10 cellular contexts compared by ENCODE assay signal in the genomic region with DNA sequence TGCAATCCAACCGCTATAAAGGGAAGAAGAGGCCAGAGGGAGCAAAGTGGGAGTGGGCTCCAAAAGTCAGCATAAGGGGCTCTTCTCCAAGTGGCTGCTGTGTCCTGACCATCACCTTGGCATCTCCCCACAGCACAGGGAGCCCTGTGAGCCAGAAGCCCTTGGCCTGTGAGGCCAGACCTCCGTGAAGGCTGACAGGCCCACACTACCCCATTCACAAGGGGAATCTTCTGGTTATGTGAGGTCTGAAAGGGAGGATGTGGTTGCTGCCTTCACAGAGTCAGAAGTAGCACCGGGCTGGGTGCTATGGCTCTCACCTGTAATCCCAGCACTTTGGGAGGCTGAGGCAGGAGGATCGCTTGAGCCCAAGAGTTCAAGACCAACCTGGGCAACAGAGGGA. TPM values are rescaled to one million over a fixed set of nuclear protein-coding genes. Genes with fewer than 3 reads are reported as not detected.
DNase-seq lines count a peak whose midpoint lies in the region; ATAC-seq and TF ChIP-seq lines count a peak whose summit lies in the region.
"Had no signal": no experiment of that assay in that cellular context is flagged by ENCODE, and none has a peak within 500 bp of the region (broad histone marks: within the 10 kb centered on the region; RNA-seq: fewer than 3 reads in every experiment).

No MANE protein-coding gene starts in this region.

- H3K27me3 ChIP-seq in CD8-positive, alpha-beta T cell (ENCODE audit: insufficient read depth, low read length): no peaks in the 10 kb centered on the region
- H3K27me3 ChIP-seq in Karpas-422 (ENCODE audit: low read length): no peaks in the 10 kb centered on the region
- H3K27me3 ChIP-seq in osteoblast (ENCODE audit: insufficient read depth, low read length): no peaks in the 10 kb centered on the region

- 0 out of 2 replicates have a peak, but pooled peaks cover 7% of the 10 kb centered on the region for H4K20me1 ChIP-seq in Karpas-422 (ENCODE audit: insufficient read depth, low read depth, low read length)
- H4K20me1 ChIP-seq in osteoblast (ENCODE audit: insufficient read depth, low read length): peaks cover 9% of the 10 kb centered on the region

- peak in 3 of 7 experiments; percentile 18 to 60 (median 21) for DNase-seq in CD8-positive, alpha-beta T cell
- DNase-seq in Karpas-422: no peak
- DNase-seq in osteoblast (ENCODE audit: insufficient read length, low spot score, missing footprints): peak; percentile 58
- no peak for DNase-seq in NCI-H1417 treated with DMSO at 0.1 percent for 48 hours (lab: John Stamatoyannopoulos, UW)
- DNase-seq in SHP77 (lab: John Stamatoyannopoulos, UW): no peak

- POLR2A ChIA-PET in CD8-positive, alpha-beta T cell (lab: Charles Lee): interaction anchor here (1.2 to 3.7 kb wide), 6 partner anchors 22 to 61 kb away, joined by 3 to 16 read pairs (median 6); a partner anchor contains a TSS

- H3K36me3 Mint-ChIP-seq in CD8-positive, alpha-beta T cell: peaks cover 44% of the 10 kb centered on the region
- H3K36me3 Mint-ChIP-seq in activated naive CD8-positive, alpha-beta T cell: peaks cover 2% of the 10 kb centered on the region

- no peak for ATAC-seq in CD8-positive, alpha-beta T cell
- no peak for ATAC-seq in GM18498 (IDR thresholded peaks at IDR 0.05; ENCODE audit: unreplicated experiment)

- no peak for TF ChIP-seq CTCF in CD8-positive, alpha-beta T cell (IDR thresholded peaks at IDR 0.05)
- no peak for TF ChIP-seq CTCF in osteoblast (IDR thresholded peaks at IDR 0.05; ENCODE audit: extremely low read depth, low read depth, low read length)

- H3K4me3 ChIP-seq in CD8-positive, alpha-beta T cell (ENCODE audit: low read depth, low read length): peak overlapping the region; percentile 12
- H3K4me3 ChIP-seq in Karpas-422 (ENCODE audit: low read length) (no peak overlapping the region), osteoblast (ENCODE audit: insufficient read depth, low read length) (no peak overlapping the region)

- H3K27me3 Mint-ChIP-seq in CD8-positive, alpha-beta T cell (ENCODE audit: low read depth): no peaks in the 10 kb centered on the region
- H3K27me3 Mint-ChIP-seq in activated naive CD8-positive, alpha-beta T cell: no peaks in the 10 kb centered on the region
- H3K27me3 Mint-ChIP-seq: progenitor cell of endocrine pancreas had no signal

- peaks cover 48% of the 10 kb centered on the region for H3K4me1 Mint-ChIP-seq in CD8-positive, alpha-beta T cell (ENCODE audit: low read depth)
- peaks cover 41% of the 10 kb centered on the region for H3K4me1 Mint-ChIP-seq in activated naive CD8-positive, alpha-beta T cell (ENCODE audit: low read depth)

- H3K4me2 ChIP-seq in Karpas-422 (ENCODE audit: low read depth, low read length, poor library complexity, severe bottlenecking): no peak overlapping the region
- no peak overlapping the region for H3K4me2 ChIP-seq in osteoblast (ENCODE audit: insufficient read depth, low read length)

- H3K9ac ChIP-seq in Karpas-422 (ENCODE audit: low read length): peak overlapping the region; percentile 9; the same call in 1 of the 2 replicates

- H3K4me1 ChIP-seq in CD8-positive, alpha-beta T cell (ENCODE audit: insufficient read depth, low read length): peaks cover 43% of the 10 kb centered on the region
- H3K4me1 ChIP-seq in Karpas-422 (ENCODE audit: low read length): peaks cover 45% of the 10 kb centered on the region
- peaks cover 11% of the 10 kb centered on the region for H3K4me1 ChIP-seq in osteoblast (ENCODE audit: insufficient read depth, low read length)

- no peak overlapping the region for H2AFZ ChIP-seq in Karpas-422 (ENCODE audit: low read length)
- no peak overlapping the region for H2AFZ ChIP-seq in osteoblast (ENCODE audit: low read length)

- intact Hi-C loops in CD8-positive, alpha-beta T cell (cut with DNase I, micrococcal nuclease): loop anchor here (1.0 to 2.0 kb wide), 2 partner anchors 56 to 105 kb away; no protein-coding TSS in a partner anchor

- peaks cover 21% of the 10 kb centered on the region for H3K36me3 ChIP-seq in CD8-positive, alpha-beta T cell (ENCODE audit: insufficient read depth, low read length)
- H3K36me3 ChIP-seq in Karpas-422 (ENCODE audit: insufficient read depth, low read length) (peaks cover 6% of the 10 kb centered on the region; the same call in 1 of the 2 replicates), osteoblast (ENCODE audit: insufficient read depth, low read length) (peaks cover 27% of the 10 kb centered on the region)

- H3K4me3 Mint-ChIP-seq in CD8-positive, alpha-beta T cell: peak overlapping the region; percentile 63
- H3K4me3 Mint-ChIP-seq in activated naive CD8-positive, alpha-beta T cell: peak overlapping the region; percentile 51

- H3K27ac Mint-ChIP-seq in CD8-positive, alpha-beta T cell: peak overlapping the region; percentile 90
- H3K27ac Mint-ChIP-seq in activated naive CD8-positive, alpha-beta T cell: peak overlapping the region; percentile 92
- H3K27ac Mint-ChIP-seq: progenitor cell of endocrine pancreas had no signal

- no peaks in the 10 kb centered on the region for H3K9me3 ChIP-seq in CD8-positive, alpha-beta T cell (ENCODE audit: low read length)
- no peaks in the 10 kb centered on the region for H3K9me3 ChIP-seq in Karpas-422 (ENCODE audit: low read length)
- no peaks in the 10 kb centered on the region for H3K9me3 ChIP-seq in osteoblast (ENCODE audit: low read depth, low read length)

- H3K79me2 ChIP-seq in Karpas-422 (ENCODE audit: low read length) (peaks cover 16% of the 10 kb centered on the region), osteoblast (ENCODE audit: insufficient read depth, low read length) (peaks cover 9% of the 10 kb centered on the region)

- peak overlapping the region; percentile 47 for H3K27ac ChIP-seq in CD8-positive, alpha-beta T cell (ENCODE audit: low read depth, low read length)
- H3K27ac ChIP-seq in Karpas-422 (ENCODE audit: low read length): peak overlapping the region; percentile 46
- no peak overlapping the region for H3K27ac ChIP-seq in osteoblast (ENCODE audit: low read depth, low read length)

- H3K9me2 ChIP-seq in Karpas-422 (replicated peaks; ENCODE audit: insufficient read depth, low read length): no peaks in the 10 kb centered on the region

- CTCF ChIA-PET in CD8-positive, alpha-beta T cell (lab: Charles Lee): interaction anchor here (1.1 to 3.6 kb wide), 4 partner anchors 25 to 76 kb away, joined by 5 to 26 read pairs (median 7); a partner anchor contains a TSS

- H3K9me3 Mint-ChIP-seq in CD8-positive, alpha-beta T cell: no peaks in the 10 kb centered on the region
- no peaks in the 10 kb centered on the region for H3K9me3 Mint-ChIP-seq in activated naive CD8-positive, alpha-beta T cell (ENCODE audit: low read depth)

RNA-seq across cellular contexts. Expression of a gene that starts 2.6 kb away (rescaled TPM):
- 10 to 100 TPM; 34.3 to 35.1 TPM for total RNA-seq in CD8-positive, alpha-beta T cell
- 87.3 and 89.6 TPM in 2 replicates for total RNA-seq in Karpas-422 (2014; rRNA removed; shearing (Covaris generic); ENCODE audit: low replicate concordance)
- total RNA-seq in osteoblast: 19.4 and 21.4 TPM in 2 replicates

RNA-seq across cellular contexts. Expression of a gene that starts 19.2 kb away (rescaled TPM):
- total RNA-seq in CD8-positive, alpha-beta T cell: under 1 TPM; 0.19 to 0.36 TPM
- 5.2 and 7.3 TPM in 2 replicates for total RNA-seq in Karpas-422 (2014; rRNA removed; shearing (Covaris generic); ENCODE audit: low replicate concordance)
- not detected in 2 replicates for total RNA-seq in osteoblast
- total RNA-seq: endothelial cell of umbilical vein, progenitor cell of endocrine pancreas, ureter had no signal

RNA-seq across cellular contexts. Expression of a gene that starts 27.6 kb away (rescaled TPM):
- total RNA-seq in CD8-positive, alpha-beta T cell: 10 to 100 TPM; 48.7 to 57.2 TPM
- total RNA-seq in Karpas-422 (2014; rRNA removed; shearing (Covaris generic); ENCODE audit: low replicate concordance): 37.1 and 54.9 TPM in 2 replicates
- 23.9 and 28.3 TPM in 2 replicates for total RNA-seq in osteoblast

RNA-seq across cellular contexts. Expression of a gene that starts 32.9 kb away (rescaled TPM):
- total RNA-seq in CD8-positive, alpha-beta T cell: not detected
- 3.3 and 4.3 TPM in 2 replicates for total RNA-seq in Karpas-422 (2014; rRNA removed; shearing (Covaris generic); ENCODE audit: low replicate concordance)
- under 0.01 TPM in 1 of 2 replicates, not detected in the other for total RNA-seq in osteoblast
- total RNA-seq: endothelial cell of umbilical vein, progenitor cell of endocrine pancreas, ureter had no signal

RNA-seq across cellular contexts. Expression of a gene that starts 44.3 kb away (rescaled TPM):
- 10 to 100 TPM; 18.3 to 19.9 TPM for total RNA-seq in CD8-positive, alpha-beta T cell
- 73.7 and 78.8 TPM in 2 replicates for total RNA-seq in Karpas-422 (2014; rRNA removed; shearing (Covaris generic); ENCODE audit: low replicate concordance)
- 33.9 and 54.3 TPM in 2 replicates for total RNA-seq in osteoblast
